ENCODE assay signal across 15 cellular contexts in the genomic region with DNA sequence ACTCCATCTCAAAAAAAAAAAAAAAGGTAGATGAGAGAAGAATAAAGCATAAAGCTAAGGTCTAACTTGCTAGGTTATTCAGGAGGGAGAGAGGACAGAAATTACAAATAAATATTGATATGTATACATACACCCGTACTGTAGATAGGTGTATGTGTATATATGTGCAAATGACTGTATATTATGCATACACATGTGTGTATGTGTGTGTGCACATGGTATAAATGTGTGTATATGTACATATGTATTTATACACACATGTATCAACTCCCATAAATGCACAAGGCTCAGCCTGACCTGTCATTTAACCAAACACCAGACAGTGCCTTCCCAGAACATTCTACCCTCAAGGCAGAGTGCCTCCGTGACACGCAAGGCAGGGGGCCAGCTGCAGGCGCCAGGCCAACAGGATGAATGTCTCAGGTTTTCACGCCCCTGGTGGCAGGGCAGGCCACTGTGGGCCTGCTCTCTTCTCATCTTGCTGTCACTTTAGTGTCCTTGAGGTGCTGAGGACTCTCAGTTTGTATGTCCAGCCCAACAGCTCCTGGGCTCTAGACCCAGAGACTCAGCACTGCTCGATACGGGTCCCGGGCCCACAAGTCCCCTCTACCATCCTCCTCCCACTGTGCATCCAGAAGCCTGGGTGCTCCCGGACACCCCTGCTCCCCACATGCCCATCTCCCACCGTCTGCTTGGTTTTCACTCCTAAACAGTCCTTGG. TPM values are rescaled to one million over a fixed set of nuclear protein-coding genes. Genes with fewer than 3 reads are reported as not detected.
A peak's percentile ranks its signal among the peaks of the same experiment; 100 is the strongest.
DNase-seq lines count a peak whose midpoint lies in the region; ATAC-seq and TF ChIP-seq lines count a peak whose summit lies in the region.
"Had no signal": no experiment of that assay in that cellular context is flagged by ENCODE, and none has a peak within 500 bp of the region (broad histone marks: within the 10 kb centered on the region; RNA-seq: fewer than 3 reads in every experiment).

No MANE protein-coding gene starts in this region.

- H3K27me3 ChIP-seq in neuronal stem cell (ENCODE audit: control insufficient read depth in 3 of 3, insufficient read depth in 3 of 3, low read depth in 1 of 3, low read length in 3 of 3) (no peaks in the 10 kb centered on the region), upper lobe of right lung (no peaks in the 10 kb centered on the region)

- peak overlapping the region; percentile 37 for H3K27ac Mint-ChIP-seq in stimulated activated effector memory CD8-positive, alpha-beta T cell treated with anti-CD3 and anti-CD28 coated beads, Interleukin-12 subunit alpha, Interleukin-12 subunit beta, amount 100 ng/mL, for 72 hours
- H3K27ac Mint-ChIP-seq: CD4-positive, CD25-positive, alpha-beta regulatory T cell; IgD-negative memory B cell had no signal

- H3K79me1 ChIP-seq in neuronal stem cell (ENCODE audit: low read depth, low read length), result no peaks in the 10 kb centered on the region

- peak; percentile 4 for DNase-seq in DMS 273 (lab: John Stamatoyannopoulos, UW; ENCODE audit: unreplicated experiment)
- no peak for DNase-seq in DMS 273 treated with DMSO at 0.1 percent for 48 hours (lab: John Stamatoyannopoulos, UW)
- no peak for DNase-seq in neuronal stem cell (ENCODE audit: low spot score)
- peak in 1 of 2 donors; percentile 30 for DNase-seq in stimulated activated effector memory CD8-positive, alpha-beta T cell treated with anti-CD3 and anti-CD28 coated beads, Interleukin-12 subunit alpha, Interleukin-12 subunit beta, amount 100 ng/mL, for 72 hours (ENCODE audit: low spot score in 2 of 2)
- no peak for DNase-seq in upper lobe of right lung
- DNase-seq: CD4-positive, CD25-positive, alpha-beta regulatory T cell; DMS153; DMS79 treated with DMSO at 0.1 percent for 48 hours; EL; GM23248 had no signal

- no peak overlapping the region for H3K18ac ChIP-seq in neuronal stem cell (ENCODE audit: low read length)

- H3K4me1 Mint-ChIP-seq in stimulated activated effector memory CD8-positive, alpha-beta T cell treated with anti-CD3 and anti-CD28 coated beads, Interleukin-12 subunit alpha, Interleukin-12 subunit beta, amount 100 ng/mL, for 72 hours, result peaks cover 9% of the 10 kb centered on the region

- H2BK120ac ChIP-seq in neuronal stem cell (ENCODE audit: low read depth, low read length), result no peak overlapping the region

- H3K23ac ChIP-seq in neuronal stem cell (ENCODE audit: low read depth, low read length, poor library complexity), result peak overlapping the region; percentile 34

- H4K8ac ChIP-seq in neuronal stem cell (ENCODE audit: low read depth, low read length), result no peak overlapping the region

- intact Hi-C loops in upper lobe of right lung (cut with DNase I), result no loop called here

- H3K4me2 ChIP-seq in neuronal stem cell (ENCODE audit: insufficient read depth, low read length, poor library complexity, severe bottlenecking), result no peak overlapping the region

- POLR2A ChIA-PET in HEK293 (lab: Yijun Ruan, JAX), result interaction anchor here (0.7 kb wide), 1 partner anchor 27 kb away, joined by 3 read pairs; no protein-coding TSS in a partner anchor

- H2AFZ ChIP-seq in neuronal stem cell (ENCODE audit: low read length), result no peak overlapping the region
- H2AFZ ChIP-seq: GM23248 had no signal

- peaks cover 5% of the 10 kb centered on the region for H3K36me3 Mint-ChIP-seq in stimulated activated effector memory CD8-positive, alpha-beta T cell treated with anti-CD3 and anti-CD28 coated beads, Interleukin-12 subunit alpha, Interleukin-12 subunit beta, amount 100 ng/mL, for 72 hours
- H3K36me3 Mint-ChIP-seq: CD4-positive, CD25-positive, alpha-beta regulatory T cell had no signal

- H4K91ac ChIP-seq in neuronal stem cell (ENCODE audit: low read depth, low read length, poor library complexity), result no peak overlapping the region

- H3K4me3 ChIP-seq in HEK293 (ENCODE audit: low read depth, low read length) (no peak overlapping the region), neuronal stem cell (ENCODE audit: low read length in 2 of 2) (no peak overlapping the region), upper lobe of right lung (no peak overlapping the region)
- H3K4me3 ChIP-seq: GM23248 had no signal

- WGBS in neuronal stem cell (ENCODE audit: extremely low coverage in 2 of 2, insufficient read length in 2 of 2, insufficient replicate concordance in 1 of 2), 2 donors, result no CpG with 5 or more reads among the region's 10 CpGs

- H3K27ac ChIP-seq in HEK293 (ENCODE audit: extremely low read depth, low read depth, low read length), result no peak overlapping the region
- H3K27ac ChIP-seq in neuronal stem cell (replicated peaks; ENCODE audit: low read length), result no peak overlapping the region
- no peak overlapping the region for H3K27ac ChIP-seq in upper lobe of right lung
- H3K27ac ChIP-seq: 22Rv1, GM23248 had no signal

- H3K36me3 ChIP-seq in HEK293 (ENCODE audit: control insufficient read depth in 2 of 2, insufficient read depth in 1 of 2, low read length in 2 of 2) (peaks cover 0 to 6% of the 10 kb centered on the region in 2 experiments; a peak in 1 of 3 replicates), neuronal stem cell (replicated peaks in 1 of 2; ENCODE audit: control insufficient read depth in 2 of 2, insufficient read depth in 2 of 2, low read length in 2 of 2) (no peaks in the 10 kb centered on the region), upper lobe of right lung (no peaks in the 10 kb centered on the region)

- no peak overlapping the region for H2AK5ac ChIP-seq in neuronal stem cell (ENCODE audit: low read depth, low read length)

- H3K4me1 ChIP-seq in HEK293 (ENCODE audit: control insufficient read depth, insufficient read depth, low read length) (peaks cover 22% of the 10 kb centered on the region), neuronal stem cell (ENCODE audit: control insufficient read depth in 2 of 2, insufficient read depth in 1 of 2, low read depth in 1 of 2, low read length in 2 of 2) (peaks cover 17 to 28% of the 10 kb centered on the region in 2 donors), upper lobe of right lung (no peaks in the 10 kb centered on the region)

- H3K9me3 Mint-ChIP-seq in stimulated activated effector memory CD8-positive, alpha-beta T cell treated with anti-CD3 and anti-CD28 coated beads, Interleukin-12 subunit alpha, Interleukin-12 subunit beta, amount 100 ng/mL, for 72 hours, result no peaks in the 10 kb centered on the region
- H3K9me3 Mint-ChIP-seq: IgD-negative memory B cell had no signal

- H3K4ac ChIP-seq in neuronal stem cell (ENCODE audit: low read length), result no peak overlapping the region

- no peaks in the 10 kb centered on the region for H3K9me3 ChIP-seq in HEK293 (ENCODE audit: control insufficient read depth, insufficient read depth, low read depth, low read length)
- H3K9me3 ChIP-seq in neuronal stem cell (replicated peaks in 1 of 2; ENCODE audit: control insufficient read depth in 2 of 2, insufficient read depth in 1 of 2, low read depth in 1 of 2, low read length in 2 of 2), result no peaks in the 10 kb centered on the region
- H3K9me3 ChIP-seq in upper lobe of right lung, result no peaks in the 10 kb centered on the region

- H2BK15ac ChIP-seq in neuronal stem cell (ENCODE audit: low read length), result peak overlapping the region; percentile 5

- H3K4me3 Mint-ChIP-seq in stimulated activated effector memory CD8-positive, alpha-beta T cell treated with anti-CD3 and anti-CD28 coated beads, Interleukin-12 subunit alpha, Interleukin-12 subunit beta, amount 100 ng/mL, for 72 hours, result no peak overlapping the region
- H3K4me3 Mint-ChIP-seq: CD4-positive, CD25-positive, alpha-beta regulatory T cell; IgD-negative memory B cell had no signal

- H3K14ac ChIP-seq in neuronal stem cell (ENCODE audit: low read length), result no peak overlapping the region

- no peak overlapping the region for H3K9ac ChIP-seq in neuronal stem cell (ENCODE audit: low read depth, low read length, poor library complexity)
- H3K9ac ChIP-seq: GM23248 had no signal

- H2BK5ac ChIP-seq in neuronal stem cell (ENCODE audit: low read length), result peak overlapping the region; percentile 56

- H2BK12ac ChIP-seq in neuronal stem cell (ENCODE audit: low read length), result no peak overlapping the region

- CTCF ChIA-PET in HEK293 (lab: Yijun Ruan, JAX), result interaction anchor here (0.6 to 1.5 kb wide), 3 partner anchors 29 to 431 kb away, joined by 4 to 5 read pairs (median 5); no protein-coding TSS in a partner anchor

- TF ChIP-seq CTCF in HEK293 (tag by site-specific recombination; IDR thresholded peaks at IDR 0.05) (no peak), upper lobe of right lung (IDR thresholded peaks at IDR 0.05) (no peak)

- ATAC-seq in stimulated activated effector memory CD8-positive, alpha-beta T cell treated with anti-CD3 and anti-CD28 coated beads, Interleukin-12 subunit alpha, Interleukin-12 subunit beta, amount 100 ng/mL, for 72 hours, result no peak
- ATAC-seq in upper lobe of right lung (no peak), HG02798 (IDR thresholded peaks at IDR 0.05; ENCODE audit: poor library complexity, unreplicated experiment) (no peak)
- ATAC-seq: HCT116 had no signal

TF ChIP-seq in HEK293, 187 proteins besides CTCF, POLR2A, EP300 and RAD21:
- no peak for TF ChIP-seq ZNF561 (tag by site-specific recombination; IDR thresholded peaks at IDR 0.05; ENCODE audit: borderline replicate concordance)
- TF ChIP-seq GLIS1 (tag by site-specific recombination; IDR thresholded peaks at IDR 0.05), result peak; percentile 40; the same call in 1 of the 2 replicates

RNA-seq across cellular contexts. Expression of a gene that starts 40.4 kb away (rescaled TPM):
- 31.2 TPM for polyA plus RNA-seq in neuronal stem cell (2013, experiment 1 of 2)
- polyA plus RNA-seq in neuronal stem cell (2013, experiment 2 of 2), result 30.8 TPM
- total RNA-seq in upper lobe of right lung, result 47.4 TPM
